In the genomic region with DNA sequence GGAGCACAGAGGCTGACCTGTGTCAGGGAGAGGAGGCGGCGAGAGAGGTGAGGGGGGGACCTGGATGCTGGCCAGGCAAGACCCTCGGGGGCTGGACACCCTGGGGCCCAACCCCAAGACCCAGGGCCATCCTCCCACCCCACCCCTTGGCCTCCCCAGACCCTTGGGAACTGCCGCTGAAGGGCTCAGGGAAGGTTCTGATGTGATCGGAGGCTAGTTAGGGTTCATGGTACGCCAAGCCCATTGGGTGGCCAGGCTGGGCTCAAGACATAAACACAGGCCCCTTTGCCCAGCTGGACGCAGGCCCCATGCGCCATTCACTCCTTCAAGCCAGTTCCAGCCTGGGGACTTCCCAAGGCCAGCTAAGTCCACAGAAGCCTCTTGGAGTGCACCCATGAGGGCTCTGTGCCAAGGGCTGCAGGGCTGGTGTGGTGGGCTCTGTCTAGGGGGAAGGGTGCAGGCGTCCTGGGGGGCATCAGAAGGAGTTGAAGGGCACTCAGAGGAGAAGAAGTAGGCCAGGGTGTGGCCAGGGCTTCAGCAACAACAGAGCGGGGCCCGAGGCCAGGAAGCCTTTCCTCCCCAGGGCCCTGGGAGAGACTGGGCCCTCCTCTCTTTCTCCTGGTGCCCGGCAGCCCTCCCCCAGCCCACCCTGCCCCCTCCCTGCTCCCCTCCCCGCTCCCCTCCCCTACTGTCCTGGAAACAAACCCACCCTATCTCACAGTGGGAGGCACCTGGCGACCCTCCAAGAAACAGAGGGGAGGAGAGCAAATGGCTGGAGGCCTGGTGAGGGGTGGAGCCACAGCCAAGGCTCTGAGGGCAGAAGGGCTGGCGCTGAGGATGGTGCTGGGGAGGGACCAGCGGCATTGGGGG, we compare ENCODE assay signal across 9 cellular contexts. TPM values are rescaled to one million over a fixed set of nuclear protein-coding genes. Genes with fewer than 3 reads are reported as not detected.
DNase-seq lines count a peak whose midpoint lies in the region; ATAC-seq, FAIRE-seq and TF ChIP-seq lines count a peak whose summit lies in the region.
"Had no signal": no experiment of that assay in that cellular context is flagged by ENCODE, and none has a peak within 500 bp of the region (broad histone marks: within the 10 kb centered on the region; RNA-seq: fewer than 3 reads in every experiment).

No MANE protein-coding gene starts in this region.

- POLR2A ChIA-PET in HepG2 (lab: Yijun Ruan, JAX): no interaction called here

- TF ChIP-seq CTCF in liver (IDR thresholded peaks at IDR 0.05; ENCODE audit: low read depth, low read length, missing input control): no peak
- TF ChIP-seq CTCF in HepG2 (CRISPR knock-in tag; IDR thresholded peaks at IDR 0.05): no peak
- no peak for TF ChIP-seq CTCF in glutamatergic neuron (IDR thresholded peaks at IDR 0.05; ENCODE audit: partially characterized antibody, unreplicated experiment)

- no peaks in the 10 kb centered on the region for H4K20me1 ChIP-seq in HepG2 (ENCODE audit: insufficient read depth, low read length)

- H3K4me3 ChIP-seq in liver (ENCODE audit: low read depth in 1 of 3, low read length in 3 of 3): no peak overlapping the region
- H3K4me3 ChIP-seq in HepG2 (replicated peaks in 1 of 3; ENCODE audit: insufficient read depth in 1 of 3, low read depth in 2 of 3, low read length in 3 of 3): no peak overlapping the region
- no peak overlapping the region for H3K4me3 ChIP-seq in mucosa of stomach (ENCODE audit: low read length)
- no peak overlapping the region for H3K4me3 ChIP-seq in aorta (ENCODE audit: low read length in 2 of 2)

- 51% methylated on average over 16 of the region's 16 CpGs for WGBS in liver
- WGBS in HepG2 (ENCODE audit: low lambda C conversion rate): 31% methylated on average over 7 of the region's 16 CpGs
- 18 to 20% methylated on average over 12 to 16 of the region's 16 CpGs for WGBS in aorta, 2 donors

- H3K27ac Mint-ChIP-seq in glutamatergic neuron (ENCODE audit: unreplicated experiment): no peak overlapping the region

- in situ Hi-C loops in HepG2 (cut with HindIII; ENCODE audit: extremely low pct_ligation_motif_present, low pct_unique_long_range_greater_than_20kb): loop anchor here (5.0 kb wide), 2 partner anchors 103 to 213 kb away; no protein-coding TSS in a partner anchor

- H3K27ac ChIP-seq in liver (ENCODE audit: low read depth in 1 of 2, low read length in 2 of 2): peak overlapping the region; percentile 16 to 56
- H3K27ac ChIP-seq in HepG2 (ENCODE audit: extremely low read length, insufficient read depth, low read length): no peak overlapping the region
- H3K27ac ChIP-seq in aorta (ENCODE audit: low read depth in 1 of 2, low read length in 2 of 2): peak overlapping the region; percentile 59 to 67

- no peak for TF ChIP-seq EP300 in HepG2 (IDR thresholded peaks at IDR 0.05; ENCODE audit: low read depth in 2 of 2, low read length in 2 of 2)
- TF ChIP-seq EP300 in HepG2 (CRISPR knock-in tag; IDR thresholded peaks at IDR 0.05; ENCODE audit: borderline replicate concordance): no peak

- H3K9me3 ChIP-seq in liver (ENCODE audit: control insufficient read depth in 4 of 4, low read length in 3 of 4): no peaks in the 10 kb centered on the region
- no peaks in the 10 kb centered on the region for H3K9me3 ChIP-seq in HepG2 (ENCODE audit: low read length)
- no peaks in the 10 kb centered on the region for H3K9me3 ChIP-seq in mucosa of stomach (ENCODE audit: control insufficient read depth, low read length)
- peaks cover 2% of the 10 kb centered on the region for H3K9me3 ChIP-seq in aorta (ENCODE audit: control insufficient read depth, low read length)

- no peak for TF ChIP-seq POLR2A in HepG2 (IDR thresholded peaks at IDR 0.05; ENCODE audit: insufficient read depth in 1 of 2, low read depth in 2 of 2, low read length in 2 of 2)

- H3K36me3 Mint-ChIP-seq in glutamatergic neuron (ENCODE audit: unreplicated experiment): no peaks in the 10 kb centered on the region

- DNase-seq in HepG2 (ENCODE audit: low spot score): no peak
- peak; percentile 24 for DNase-seq in dedifferentiated amniotic fluid mesenchymal stem cell (ENCODE audit: extremely low spot score)
- DNase-seq in aorta: peak; percentile 93 to 95
- no peak for DNase-seq in DMS153 treated with DMSO at 0.1 percent for 48 hours (lab: John Stamatoyannopoulos, UW; ENCODE audit: unreplicated experiment)
- DNase-seq in glutamatergic neuron: no peak

- H3K4me1 Mint-ChIP-seq in glutamatergic neuron (ENCODE audit: low read depth, unreplicated experiment): no peaks in the 10 kb centered on the region

- no peak overlapping the region for H2AFZ ChIP-seq in HepG2 (ENCODE audit: low read length)

- H3K27me3 ChIP-seq in liver (ENCODE audit: control insufficient read depth in 4 of 4, insufficient read depth in 4 of 4, low read length in 3 of 4): no peaks in the 10 kb centered on the region
- peaks cover 14 to 37% of the 10 kb centered on the region in 2 experiments; a peak in 3 of 5 replicates for H3K27me3 ChIP-seq in HepG2 (ENCODE audit: control insufficient read depth in 1 of 2, insufficient read depth in 2 of 2, low read length in 2 of 2)
- H3K27me3 ChIP-seq in mucosa of stomach (ENCODE audit: control insufficient read depth, insufficient read depth, low read length): no peaks in the 10 kb centered on the region
- no peaks in the 10 kb centered on the region for H3K27me3 ChIP-seq in aorta (ENCODE audit: control insufficient read depth in 1 of 2, insufficient read depth in 2 of 2, low read length in 1 of 2)

- intact Hi-C loops in HepG2 (cut with micrococcal nuclease; ENCODE audit: unreplicated experiment): loop anchor here (10.0 kb wide), 1 partner anchor 220 kb away; no protein-coding TSS in a partner anchor
- intact Hi-C loops in aorta (cut with DNase I): loop anchor here (2.0 to 5.0 kb wide), 3 partner anchors 63 to 86 kb away; a partner anchor contains a TSS

- H3K36me3 ChIP-seq in liver (ENCODE audit: control insufficient read depth in 4 of 4, insufficient read depth in 3 of 4, low read depth in 1 of 4, low read length in 3 of 4) (no peaks in the 10 kb centered on the region), HepG2 (replicated peaks in 1 of 2; ENCODE audit: control insufficient read depth in 1 of 2, insufficient read depth in 2 of 2, low read length in 2 of 2) (no peaks in the 10 kb centered on the region), mucosa of stomach (ENCODE audit: control insufficient read depth, insufficient read depth, low read length) (no peaks in the 10 kb centered on the region), aorta (ENCODE audit: control insufficient read depth in 1 of 2, insufficient read depth in 2 of 2, low read length in 1 of 2) (no peaks in the 10 kb centered on the region)

- no peak for FAIRE-seq in HepG2 (lab: Jason Lieb, UNC)
- FAIRE-seq: TTC549 had no signal

- BruUV-seq in HepG2 (replicated peaks; lab: Mats Ljungman, UMichigan): no TSS peak

- H3K4me2 ChIP-seq in HepG2 (ENCODE audit: low read depth, low read length): no peak overlapping the region

- CTCF ChIA-PET in HepG2 (lab: Yijun Ruan, JAX; ENCODE audit: low intra/inter-chr PET ratio, low total read pairs): no interaction called here

- no peak for ATAC-seq in HepG2
- ATAC-seq in aorta (ENCODE audit: low FRiP score): peak; percentile 87
- ATAC-seq in GM19395 (IDR thresholded peaks at IDR 0.05; ENCODE audit: unreplicated experiment): no peak

- H3K4me1 ChIP-seq in liver (ENCODE audit: control insufficient read depth in 4 of 4, insufficient read depth in 4 of 4, low read length in 3 of 4): peaks cover 5 to 15% (median 7%) of the 10 kb centered on the region in 4 donors
- H3K4me1 ChIP-seq in HepG2 (ENCODE audit: insufficient read depth, low read length): no peaks in the 10 kb centered on the region
- peaks cover 9% of the 10 kb centered on the region for H3K4me1 ChIP-seq in mucosa of stomach (ENCODE audit: control insufficient read depth, insufficient read depth, low read length)
- H3K4me1 ChIP-seq in aorta (ENCODE audit: control insufficient read depth in 1 of 2, insufficient read depth in 2 of 2, low read length in 2 of 2): no peaks in the 10 kb centered on the region

- peaks cover 3% of the 10 kb centered on the region for H3K9me3 Mint-ChIP-seq in glutamatergic neuron (ENCODE audit: unreplicated experiment)

- no peak overlapping the region for H3K4me3 Mint-ChIP-seq in glutamatergic neuron (ENCODE audit: unreplicated experiment)

- peak in 1 of 2 donors; percentile 11 for TF ChIP-seq RAD21 in liver (IDR thresholded peaks at IDR 0.05)
- no peak for TF ChIP-seq RAD21 in HepG2 (CRISPR knock-in tag; IDR thresholded peaks at IDR 0.05)

- no peak overlapping the region for H3K9ac ChIP-seq in liver (ENCODE audit: low read depth in 1 of 2, low read length in 2 of 2)
- no peak overlapping the region for H3K9ac ChIP-seq in HepG2 (ENCODE audit: insufficient read depth, low read depth, low read length)
- H3K9ac ChIP-seq in mucosa of stomach (ENCODE audit: low read length): peak overlapping the region; percentile 47

- H3K27me3 Mint-ChIP-seq in glutamatergic neuron (ENCODE audit: unreplicated experiment): peaks cover 4% of the 10 kb centered on the region

- no peaks in the 10 kb centered on the region for H3K79me2 ChIP-seq in HepG2 (ENCODE audit: insufficient read depth, low read length)

RNA-seq across cellular contexts. Expression of a gene that starts 12.9 kb away (rescaled TPM):
- total RNA-seq in liver (10 to 100 TPM in 1 of 2 donors, under 1 TPM in 1; 0.25 to 71.4 TPM), HepG2 (2016; rRNA removed; fragmentation: Illumina TruSeq; extraction: Trizol) (0.09 TPM in 1 of 2 replicates, not detected in the other), aorta (1 to 10 TPM in 1 of 2 donors, under 1 TPM in 1; 0.84 to 3.5 TPM), glutamatergic neuron (ENCODE audit: unreplicated experiment) (not detected)
- polyA plus RNA-seq in liver (under 1 TPM; 0.32 to 0.57 TPM), HepG2 (2011; rRNA removed) (0.39 and 0.70 TPM in 2 replicates), aorta (1 to 10 TPM in 1 of 2 donors, not detected in 1; 8.7 TPM)
- not detected in 2 replicates for total RNA-seq in HepG2 (2016; cell fraction: cytosol; rRNA removed; fragmentation: Illumina TruSeq; extraction: Trizol; ENCODE audit: low read depth)
- total RNA-seq in HepG2 (2016; cell fraction: insoluble cytoplasmic fraction; rRNA removed; fragmentation: Illumina TruSeq; extraction: Trizol): 0.24 TPM in 1 of 2 replicates, not detected in the other
- total RNA-seq in HepG2 (2016; cell fraction: membrane; rRNA removed; fragmentation: Illumina TruSeq; extraction: Trizol): not detected in 2 replicates
- 0.31 and 0.53 TPM in 2 replicates for total RNA-seq in HepG2 (2016; cell fraction: nucleus; rRNA removed; fragmentation: Illumina TruSeq; extraction: Trizol)
- 0.18 and 0.34 TPM in 2 replicates for polyA plus RNA-seq in HepG2 (2011; cell fraction: cytosol; rRNA removed)
- polyA plus RNA-seq in HepG2 (2011; cell fraction: nucleus; rRNA removed): 2.2 and 7.0 TPM in 2 replicates
- polyA plus RNA-seq in HepG2 (2012): 0.51 and 1.2 TPM in 2 replicates
- polyA plus RNA-seq in HepG2 (2016; cell fraction: cytosol; fragmentation: Illumina TruSeq; extraction: Trizol; ENCODE audit: low read depth): not detected in 2 replicates
- polyA plus RNA-seq in HepG2 (2016; cell fraction: insoluble cytoplasmic fraction; fragmentation: Illumina TruSeq; extraction: Trizol; ENCODE audit: low read depth): not detected in 2 replicates
- not detected in 2 replicates for polyA plus RNA-seq in HepG2 (2016; cell fraction: membrane; fragmentation: Illumina TruSeq; extraction: Trizol; ENCODE audit: low read depth)
- polyA plus RNA-seq in HepG2 (2016; cell fraction: nucleus; fragmentation: Illumina TruSeq; extraction: Trizol; ENCODE audit: insufficient read depth, low read depth): 0.19 and 0.56 TPM in 2 replicates
- 0.07 and 1.3 TPM in 2 replicates for polyA minus RNA-seq in HepG2 (2011; rRNA and poly(A)+ RNA removed; ENCODE audit: low replicate concordance)
- polyA minus RNA-seq in HepG2 (2011; cell fraction: cytosol; rRNA and poly(A)+ RNA removed): not detected in 2 replicates
- 0.90 TPM in 1 of 2 replicates, not detected in the other for polyA minus RNA-seq in HepG2 (2011; cell fraction: nucleus; rRNA and poly(A)+ RNA removed)

RNA-seq across cellular contexts. Expression of a gene that starts 13.0 kb away (rescaled TPM):
- 10 to 100 TPM in 1 of 2 donors, under 1 TPM in 1; 0.67 to 16.2 TPM for total RNA-seq in liver
- polyA plus RNA-seq in liver: under 1 TPM; 0.14 to 0.22 TPM
- not detected in 2 replicates for total RNA-seq in HepG2 (2016; rRNA removed; fragmentation: Illumina TruSeq; extraction: Trizol)
- total RNA-seq in HepG2 (2016; cell fraction: cytosol; rRNA removed; fragmentation: Illumina TruSeq; extraction: Trizol; ENCODE audit: low read depth): not detected in 2 replicates
- not detected in 2 replicates for total RNA-seq in HepG2 (2016; cell fraction: insoluble cytoplasmic fraction; rRNA removed; fragmentation: Illumina TruSeq; extraction: Trizol)
- not detected in 2 replicates for total RNA-seq in HepG2 (2016; cell fraction: membrane; rRNA removed; fragmentation: Illumina TruSeq; extraction: Trizol)
- total RNA-seq in HepG2 (2016; cell fraction: nucleus; rRNA removed; fragmentation: Illumina TruSeq; extraction: Trizol): not detected in 2 replicates
- polyA plus RNA-seq in HepG2 (2011; rRNA removed): 0.03 and 0.08 TPM in 2 replicates
- 0.04 TPM in 1 of 2 replicates, not detected in the other for polyA plus RNA-seq in HepG2 (2011; cell fraction: cytosol; rRNA removed)
- polyA plus RNA-seq in HepG2 (2011; cell fraction: nucleus; rRNA removed): 0.09 and 0.11 TPM in 2 replicates
- not detected in 2 replicates for polyA plus RNA-seq in HepG2 (2012)
- not detected in 2 replicates for polyA plus RNA-seq in HepG2 (2016; cell fraction: cytosol; fragmentation: Illumina TruSeq; extraction: Trizol; ENCODE audit: low read depth)
- not detected in 2 replicates for polyA plus RNA-seq in HepG2 (2016; cell fraction: insoluble cytoplasmic fraction; fragmentation: Illumina TruSeq; extraction: Trizol; ENCODE audit: low read depth)
- polyA plus RNA-seq in HepG2 (2016; cell fraction: membrane; fragmentation: Illumina TruSeq; extraction: Trizol; ENCODE audit: low read depth): not detected in 2 replicates
- not detected in 2 replicates for polyA plus RNA-seq in HepG2 (2016; cell fraction: nucleus; fragmentation: Illumina TruSeq; extraction: Trizol; ENCODE audit: insufficient read depth, low read depth)
- polyA minus RNA-seq in HepG2 (2011; rRNA and poly(A)+ RNA removed; ENCODE audit: low replicate concordance): 0.12 TPM in 1 of 2 replicates, not detected in the other
- not detected in 2 replicates for polyA minus RNA-seq in HepG2 (2011; cell fraction: cytosol; rRNA and poly(A)+ RNA removed)
- not detected in 2 replicates for polyA minus RNA-seq in HepG2 (2011; cell fraction: nucleus; rRNA and poly(A)+ RNA removed)
- 1 to 10 TPM; 1.4 to 2.1 TPM for total RNA-seq in aorta
- under 1 TPM in 1 of 2 donors, not detected in 1; 0.46 TPM for polyA plus RNA-seq in aorta
- total RNA-seq in glutamatergic neuron (ENCODE audit: unreplicated experiment): not detected

RNA-seq across cellular contexts. Expression of a gene that starts 44.4 kb away (rescaled TPM):
- total RNA-seq in liver (under 1 TPM; 0.17 to 0.47 TPM), HepG2 (2016; rRNA removed; fragmentation: Illumina TruSeq; extraction: Trizol) (0.07 TPM in 1 of 2 replicates, not detected in the other), aorta (1 to 10 TPM in 1 of 2 donors, under 1 TPM in 1; 0.62 to 1.4 TPM), glutamatergic neuron (ENCODE audit: unreplicated experiment) (not detected)
- polyA plus RNA-seq in liver (under 1 TPM; 0.29 to 0.36 TPM), HepG2 (2011; rRNA removed) (not detected in 2 replicates), aorta (not detected)
- not detected in 2 replicates for total RNA-seq in HepG2 (2016; cell fraction: cytosol; rRNA removed; fragmentation: Illumina TruSeq; extraction: Trizol; ENCODE audit: low read depth)
- 0.09 TPM in 1 of 2 replicates, not detected in the other for total RNA-seq in HepG2 (2016; cell fraction: insoluble cytoplasmic fraction; rRNA removed; fragmentation: Illumina TruSeq; extraction: Trizol)
- 0.09 and 0.14 TPM in 2 replicates for total RNA-seq in HepG2 (2016; cell fraction: membrane; rRNA removed; fragmentation: Illumina TruSeq; extraction: Trizol)
- total RNA-seq in HepG2 (2016; cell fraction: nucleus; rRNA removed; fragmentation: Illumina TruSeq; extraction: Trizol): not detected in 2 replicates
- not detected in 2 replicates for polyA plus RNA-seq in HepG2 (2011; cell fraction: cytosol; rRNA removed)
- polyA plus RNA-seq in HepG2 (2011; cell fraction: nucleus; rRNA removed): not detected in 2 replicates
- polyA plus RNA-seq in HepG2 (2012): not detected in 2 replicates
- not detected in 2 replicates for polyA plus RNA-seq in HepG2 (2016; cell fraction: cytosol; fragmentation: Illumina TruSeq; extraction: Trizol; ENCODE audit: low read depth)
- 0.13 TPM in 1 of 2 replicates, not detected in the other for polyA plus RNA-seq in HepG2 (2016; cell fraction: insoluble cytoplasmic fraction; fragmentation: Illumina TruSeq; extraction: Trizol; ENCODE audit: low read depth)
- not detected in 2 replicates for polyA plus RNA-seq in HepG2 (2016; cell fraction: membrane; fragmentation: Illumina TruSeq; extraction: Trizol; ENCODE audit: low read depth)
- polyA plus RNA-seq in HepG2 (2016; cell fraction: nucleus; fragmentation: Illumina TruSeq; extraction: Trizol; ENCODE audit: insufficient read depth, low read depth): not detected in 2 replicates
- polyA minus RNA-seq in HepG2 (2011; rRNA and poly(A)+ RNA removed; ENCODE audit: low replicate concordance): not detected in 2 replicates
- polyA minus RNA-seq in HepG2 (2011; cell fraction: cytosol; rRNA and poly(A)+ RNA removed): not detected in 2 replicates
- polyA minus RNA-seq in HepG2 (2011; cell fraction: nucleus; rRNA and poly(A)+ RNA removed): not detected in 2 replicates

Comparison
In these comparisons a context has a peak if more than half of its experiments do, and no peak if none do; other contexts are left out.
1. DNase-seq: peak in dedifferentiated amniotic fluid mesenchymal stem cell (single experiment) and aorta (2 of 2); none in HepG2 (single experiment), DMS153 treated with DMSO at 0.1 percent for 48 hours (single experiment) and glutamatergic neuron (single experiment).